ENCODE assay signal across 8 cellular contexts in the genomic region with DNA sequence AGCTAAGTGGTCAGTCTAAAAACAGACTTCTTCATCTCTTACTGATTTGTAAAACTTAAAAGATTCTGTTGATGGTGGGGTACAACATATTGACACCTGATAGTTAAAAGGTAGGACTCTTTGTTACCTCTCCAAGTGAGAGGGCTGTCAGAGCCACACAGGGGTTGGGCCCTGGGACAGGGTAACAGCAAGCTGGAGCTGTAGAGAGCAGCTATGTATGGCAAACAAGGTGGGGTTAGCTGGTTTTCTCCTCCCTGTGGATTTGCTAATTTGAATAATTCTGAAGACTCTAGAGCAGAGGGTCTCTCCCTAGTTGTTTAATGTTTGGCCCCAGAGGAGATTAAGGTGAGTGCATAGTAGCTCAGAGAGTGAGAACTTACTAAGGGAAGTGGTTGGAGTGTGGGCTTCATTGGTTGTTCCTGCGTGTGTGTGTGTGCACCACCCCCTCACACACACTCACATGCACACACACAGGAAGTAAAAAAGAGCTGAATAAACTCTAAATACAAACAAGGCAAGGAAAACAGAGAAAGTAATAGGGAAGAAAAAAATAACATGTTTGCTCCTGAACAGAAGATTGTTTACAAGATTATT. TPM values are rescaled to one million over a fixed set of nuclear protein-coding genes. Genes with fewer than 3 reads are reported as not detected.
DNase-seq lines count a peak whose midpoint lies in the region; ATAC-seq and TF ChIP-seq lines count a peak whose summit lies in the region.

No MANE protein-coding gene starts in this region.

- H3K4me3 Mint-ChIP-seq in mesothelial cell of epicardium (no peak overlapping the region), MCF 10A (ENCODE audit: unreplicated experiment) (no peak overlapping the region)

- POLR2A ChIA-PET in MCF 10A (lab: Yijun Ruan, JAX): no interaction called here

- peaks cover 3% of the 10 kb centered on the region for H3K9me3 Mint-ChIP-seq in mesothelial cell of epicardium
- H3K9me3 Mint-ChIP-seq in MCF 10A (ENCODE audit: unreplicated experiment): peaks cover 7% of the 10 kb centered on the region

- CTCF ChIA-PET in MCF 10A (lab: Yijun Ruan, JAX): interaction anchor here (0.6 to 1.0 kb wide), 3 partner anchors 27 to 464 kb away, joined by 3 read pairs; no protein-coding TSS in a partner anchor

- H3K36me3 Mint-ChIP-seq in mesothelial cell of epicardium (no peaks in the 10 kb centered on the region), MCF 10A (ENCODE audit: insufficient read depth, unreplicated experiment) (no peaks in the 10 kb centered on the region)

- peak overlapping the region; percentile 31 for H3K27ac Mint-ChIP-seq in mesothelial cell of epicardium
- no peak overlapping the region for H3K27ac Mint-ChIP-seq in MCF 10A (ENCODE audit: low read depth, unreplicated experiment)

- intact Hi-C loops in MCF 10A (cut with micrococcal nuclease): no loop called here

- TF ChIP-seq CTCF in mesothelial cell of epicardium (IDR thresholded peaks at IDR 0.05; ENCODE audit: unreplicated experiment): no peak
- TF ChIP-seq CTCF in MCF 10A (IDR thresholded peaks at IDR 0.05; ENCODE audit: unreplicated experiment): no peak

- DNase-seq in mesothelial cell of epicardium (ENCODE audit: low spot score in 2 of 2, unreplicated experiment in 2 of 2) (no peak), MCF 10A (ENCODE audit: unreplicated experiment) (no peak), NCI-H2196 treated with DMSO at 0.1 percent for 48 hours (lab: John Stamatoyannopoulos, UW; ENCODE audit: unreplicated experiment) (no peak), SIG-M5 treated with dmso at 0.1 percent for 504 hours (lab: John Stamatoyannopoulos, UW; ENCODE audit: unreplicated experiment) (no peak)
- no peak for DNase-seq in activated CD8-positive, alpha-beta memory T cell treated with anti-CD3 and anti-CD28 coated beads, Interleukin-2, amount 50 U/mL, for 4 hours

- ATAC-seq in GM18867 (IDR thresholded peaks at IDR 0.05; ENCODE audit: unreplicated experiment) (peak; percentile 86), GM21723 (IDR thresholded peaks at IDR 0.05; ENCODE audit: unreplicated experiment) (peak; percentile 97), HG03558 (IDR thresholded peaks at IDR 0.05; ENCODE audit: extremely low read depth, unreplicated experiment) (peak; percentile 95)

- H3K27me3 Mint-ChIP-seq in mesothelial cell of epicardium (ENCODE audit: low read depth): no peaks in the 10 kb centered on the region
- no peaks in the 10 kb centered on the region for H3K27me3 Mint-ChIP-seq in MCF 10A (ENCODE audit: insufficient read depth, unreplicated experiment)

- H3K4me1 Mint-ChIP-seq in mesothelial cell of epicardium (peaks cover 36% of the 10 kb centered on the region), MCF 10A (ENCODE audit: insufficient read depth, unreplicated experiment) (peaks cover 7% of the 10 kb centered on the region)

- BruUV-seq in MCF 10A (replicated peaks; lab: Mats Ljungman, UMichigan): no TSS peak

RNA-seq across cellular contexts. Expression of gene GAS2, which starts 9.2 kb away (rescaled TPM):
- total RNA-seq in mesothelial cell of epicardium: 14.8 to 17.8 TPM (median 14.9 TPM) in 3 replicates
- 1.4 TPM in 2 replicates for total RNA-seq in MCF 10A (2022)

RNA-seq across cellular contexts. Expression of gene FANCF, which starts 31.6 kb away (rescaled TPM):
- total RNA-seq in mesothelial cell of epicardium: 17.4 to 18.2 TPM (median 17.4 TPM) in 3 replicates
- total RNA-seq in MCF 10A (2022): 10.7 and 13.6 TPM in 2 replicates
